11 cellular contexts compared by ENCODE assay signal in genomic region chr21:34592120-34592561, GRCh38. TPM values are rescaled to one million over a fixed set of nuclear protein-coding genes. Genes with fewer than 3 reads are reported as not detected.
DNase-seq lines count a peak whose midpoint lies in the region; ATAC-seq and TF ChIP-seq lines count a peak whose summit lies in the region.
"Had no signal": no experiment of that assay in that cellular context is flagged by ENCODE, and none has a peak within 500 bp of the region (broad histone marks: within the 10 kb centered on the region; RNA-seq: fewer than 3 reads in every experiment).

No MANE protein-coding gene starts in this region.

- ATAC-seq in Right ventricle myocardium inferior (peak; percentile 91), upper lobe of left lung (ENCODE audit: low FRiP score in 2 of 2) (peak in 1 of 2 donors; percentile 73), GM19463 (IDR thresholded peaks at IDR 0.05; ENCODE audit: unreplicated experiment) (no peak)

- H3K79me2 ChIP-seq in mammary epithelial cell (ENCODE audit: insufficient read depth, low read length) = no peaks in the 10 kb centered on the region

- dilution Hi-C loops in mammary epithelial cell (cut with HindIII; ENCODE audit: low sequenced_read_pairs) = no loop called here

- TF ChIP-seq EP300 in upper lobe of left lung (IDR thresholded peaks at IDR 0.05) = no peak

- H3K9me3 ChIP-seq in mucosa of stomach (ENCODE audit: control insufficient read depth, low read length) = no peaks in the 10 kb centered on the region
- H3K9me3 ChIP-seq in upper lobe of left lung = no peaks in the 10 kb centered on the region
- H3K9me3 ChIP-seq in mammary epithelial cell (replicated peaks; ENCODE audit: insufficient read depth, low read length) = no peaks in the 10 kb centered on the region

- TF ChIP-seq CTCF in upper lobe of left lung (IDR thresholded peaks at IDR 0.05) = no peak
- no peak for TF ChIP-seq CTCF in mammary epithelial cell (conservative IDR thresholded peaks at IDR 0.05 in 1 of 2, IDR thresholded peaks at IDR 0.05 in 1 of 2; ENCODE audit: extremely low read depth in 1 of 2, insufficient read depth in 1 of 2, low read depth in 1 of 2, low read length in 2 of 2)

- in situ Hi-C loops in mammary epithelial cell (cut with MboI; ENCODE audit: low sequenced_read_pairs in 2 of 2) = no loop called here

- no peak overlapping the region for H2AFZ ChIP-seq in mammary epithelial cell (ENCODE audit: low read depth, low read length)

- H3K4me3 ChIP-seq in mucosa of stomach (ENCODE audit: low read length) (no peak overlapping the region), upper lobe of left lung (no peak overlapping the region), mammary epithelial cell (replicated peaks in 1 of 3; ENCODE audit: insufficient read depth in 1 of 3, low read depth in 2 of 3, low read length in 3 of 3) (no peak overlapping the region)

- H3K27ac ChIP-seq in upper lobe of left lung = peak overlapping the region; percentile 58 to 78 (median 70)
- H3K27ac ChIP-seq in mammary epithelial cell (ENCODE audit: insufficient read depth, low read depth, low read length) = no peak overlapping the region

- CTCF ChIA-PET in mammary epithelial cell (lab: Charles Lee; ENCODE audit: low non-redundant PET) = no interaction called here

- TF ChIP-seq POLR2A in upper lobe of left lung (IDR thresholded peaks at IDR 0.05) = no peak

- H3K4me1 ChIP-seq in mucosa of stomach (ENCODE audit: control insufficient read depth, insufficient read depth, low read length) (peaks cover 69% of the 10 kb centered on the region), upper lobe of left lung (peaks cover 37 to 60% (median 53%) of the 10 kb centered on the region in 4 donors), mammary epithelial cell (ENCODE audit: insufficient read depth, low read length) (no peaks in the 10 kb centered on the region)

- no peaks in the 10 kb centered on the region for H3K27me3 ChIP-seq in mucosa of stomach (ENCODE audit: control insufficient read depth, insufficient read depth, low read length)
- H3K27me3 ChIP-seq in upper lobe of left lung = no peaks in the 10 kb centered on the region
- H3K27me3 ChIP-seq in mammary epithelial cell (ENCODE audit: insufficient read depth, low read length) = no peaks in the 10 kb centered on the region

- intact Hi-C loops in Right ventricle myocardium inferior (cut with DNase I) (no loop called here), mammary epithelial cell (cut with micrococcal nuclease) (no loop called here)

- WGBS in upper lobe of left lung, 2 donors = 60 to 76% methylated on average over 5 to 8 of the region's 8 CpGs
- WGBS in mammary epithelial cell (ENCODE audit: low coverage, missing lambda C conversion rate) = 65% methylated on average over 7 of the region's 8 CpGs

- H3K9ac ChIP-seq in mucosa of stomach (ENCODE audit: low read length) (peak overlapping the region; percentile 53), mammary epithelial cell (ENCODE audit: insufficient read depth, low read length) (no peak overlapping the region)

- H3K36me3 ChIP-seq in mucosa of stomach (ENCODE audit: control insufficient read depth, insufficient read depth, low read length) (no peaks in the 10 kb centered on the region), upper lobe of left lung (no peaks in the 10 kb centered on the region), mammary epithelial cell (ENCODE audit: insufficient read depth, low read length) (no peaks in the 10 kb centered on the region)

- BruUV-seq in mammary epithelial cell (replicated peaks; lab: Mats Ljungman, UMichigan) = no TSS peak

- H3K4me2 ChIP-seq in mammary epithelial cell (ENCODE audit: insufficient read depth, low read depth, low read length) = no peak overlapping the region

- no peaks in the 10 kb centered on the region for H4K20me1 ChIP-seq in mammary epithelial cell (ENCODE audit: insufficient read depth, low read length)

- DNase-seq in NCI-H748 (lab: John Stamatoyannopoulos, UW; ENCODE audit: unreplicated experiment) = peak; percentile 49
- DNase-seq in NCI-H748 treated with DMSO at 0.1 percent for 48 hours (lab: John Stamatoyannopoulos, UW) = no peak
- DNase-seq in Right ventricle myocardium inferior (ENCODE audit: missing footprints) = peak; percentile 75
- DNase-seq in upper lobe of left lung = peak in 1 of 2 donors; percentile 25
- no peak for DNase-seq in mammary epithelial cell
- no peak for DNase-seq in D341Med (ENCODE audit: low spot score)
- DNase-seq: activated CD4-positive, alpha-beta T cell treated with anti-CD3 and anti-CD28 coated beads, Interleukin-2, amount 10 ng/mL, durations not matched to agents 7 days and 5 days; activated naive CD4-positive, alpha-beta T cell; NK-92 treated with Interleukin-12 subunit alpha and Interleukin-12 subunit beta, amount 100 ng/mL, for 24 hours had no signal

RNA-seq across cellular contexts. Expression of gene RCAN1, which starts 22.8 kb away (rescaled TPM):
- total RNA-seq in Right ventricle myocardium inferior (36.5 TPM), upper lobe of left lung (10 to 100 TPM; 24.7 to 36.2 (median 29.4) TPM), mammary epithelial cell (10 to 100 TPM; 28.8 to 60.7 TPM)
- 8.5 TPM for polyA plus RNA-seq in mammary epithelial cell
- 5.5 TPM for polyA minus RNA-seq in mammary epithelial cell

Comparison
In these comparisons a context has a peak if more than half of its experiments do, and no peak if none do; other contexts are left out.
1. DNase-seq: peak in NCI-H748 (single experiment) and Right ventricle myocardium inferior (single experiment); none in NCI-H748 treated with DMSO at 0.1 percent for 48 hours (single experiment), mammary epithelial cell (single experiment) and D341Med (single experiment).